Comparison of ENCODE assay signal across 23 cellular contexts in the genomic region with DNA sequence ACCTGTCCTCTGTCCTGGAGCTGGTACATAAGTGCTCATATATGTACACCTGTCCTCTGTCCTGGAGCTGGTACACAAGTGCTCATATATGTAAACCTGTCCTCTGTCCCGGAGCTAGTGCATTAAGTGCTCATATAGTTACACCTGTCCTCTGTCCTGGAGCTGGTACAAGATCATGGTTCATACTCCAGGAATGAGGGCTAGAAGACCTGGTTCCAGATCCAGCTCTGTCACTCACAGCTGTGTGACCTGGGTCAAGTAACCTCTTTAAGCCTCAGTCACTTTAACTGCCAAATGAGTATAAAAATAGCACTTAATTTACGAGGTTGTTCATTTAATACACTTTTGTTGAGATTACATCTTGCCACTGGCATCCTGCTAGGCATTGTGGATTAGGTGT. TPM values are rescaled to one million over a fixed set of nuclear protein-coding genes. Genes with fewer than 3 reads are reported as not detected.
DNase-seq lines count a peak whose midpoint lies in the region; ATAC-seq and TF ChIP-seq lines count a peak whose summit lies in the region.
"Had no signal": no experiment of that assay in that cellular context is flagged by ENCODE, and none has a peak within 500 bp of the region (broad histone marks: within the 10 kb centered on the region; RNA-seq: fewer than 3 reads in every experiment).

No MANE protein-coding gene starts in this region.

- no peaks in the 10 kb centered on the region for H3K4me1 Mint-ChIP-seq in Calu3 (ENCODE audit: low read depth, unreplicated experiment)

- CTCF ChIA-PET in HEK293T (lab: Yijun Ruan, JAX) = interaction anchor here (0.6 kb wide), 1 partner anchor 10 kb away, joined by 5 read pairs; no protein-coding TSS in a partner anchor
- CTCF ChIA-PET in Calu3 (lab: Charles Lee) = interaction anchor here (0.7 kb wide), 1 partner anchor 1859 kb away, joined by 5 read pairs; no protein-coding TSS in a partner anchor

- H3K4me1 ChIP-seq in psoas muscle = peaks cover 11% of the 10 kb centered on the region
- no peaks in the 10 kb centered on the region for H3K4me1 ChIP-seq in right cardiac atrium (ENCODE audit: control insufficient read depth, insufficient read depth, low read length)
- H3K4me1 ChIP-seq in SJCRH30 = peaks cover 4% of the 10 kb centered on the region; the same call in 1 of the 2 replicates
- H3K4me1 ChIP-seq: A549, Caco-2 had no signal

- peak; percentile 79 for ATAC-seq in esophagus mucosa
- ATAC-seq in psoas muscle = peak in 3 of 4 donors; percentile 52 to 78 (median 76)
- ATAC-seq in right cardiac atrium = no peak
- ATAC-seq: A549; CD8-positive, alpha-beta T cell; GM12878 had no signal

- TF ChIP-seq CTCF in psoas muscle (IDR thresholded peaks at IDR 0.05) = no peak
- no peak for TF ChIP-seq CTCF in Calu3 (IDR thresholded peaks at IDR 0.05; ENCODE audit: unreplicated experiment)

- H3K27ac ChIP-seq in psoas muscle (no peak overlapping the region), right cardiac atrium (ENCODE audit: low read length) (no peak overlapping the region), SJCRH30 (no peak overlapping the region)
- H3K27ac ChIP-seq: 22Rv1; A549; BLaER1 treated with 17β-estradiol and CSF1 and Interleukin-3, amounts not matched to agents 10 nM and 100 nM; C4-2B had no signal

- no peaks in the 10 kb centered on the region for H3K36me3 Mint-ChIP-seq in Calu3 (ENCODE audit: insufficient read depth, unreplicated experiment)

- DNase-seq in HEK293T (ENCODE audit: extremely low spot score) = no peak
- DNase-seq in psoas muscle = no peak
- DNase-seq in right cardiac atrium = no peak
- DNase-seq in SJCRH30 = no peak
- no peak for DNase-seq in Calu3
- DNase-seq: AML-193; Caco-2; CD4-positive, alpha-beta T cell; CD8-positive, alpha-beta T cell; DMS 273 treated with DMSO at 0.1 percent for 48 hours; DMS153; DMS53; DMS79; DND-41; EL; GDM1 had no signal

- no peaks in the 10 kb centered on the region for H3K9me3 Mint-ChIP-seq in Calu3 (ENCODE audit: low read depth, unreplicated experiment)
- H3K9me3 Mint-ChIP-seq: CD4-positive, alpha-beta T cell; CD8-positive, alpha-beta T cell had no signal

- H3K4me3 ChIP-seq in psoas muscle = no peak overlapping the region
- no peak overlapping the region for H3K4me3 ChIP-seq in right cardiac atrium (ENCODE audit: low read length)
- H3K4me3 ChIP-seq in SJCRH30 = no peak overlapping the region
- H3K4me3 ChIP-seq: A549; BLaER1 treated with 17β-estradiol and CSF1 and Interleukin-3, amounts not matched to agents 10 nM and 100 nM; GM12878 had no signal

- intact Hi-C loops in psoas muscle (cut with DNase I) = no loop called here
- intact Hi-C loops in right cardiac atrium (cut with DNase I) = no loop called here
- intact Hi-C loops in Calu3 (cut with micrococcal nuclease; ENCODE audit: unreplicated experiment) = no loop called here

- H3K27me3 ChIP-seq in psoas muscle (ENCODE audit: insufficient read depth in 3 of 3, low read length in 2 of 3) (no peaks in the 10 kb centered on the region), right cardiac atrium (ENCODE audit: control insufficient read depth, insufficient read depth) (no peaks in the 10 kb centered on the region), SJCRH30 (no peaks in the 10 kb centered on the region)
- H3K27me3 ChIP-seq: BLaER1 treated with 17β-estradiol and CSF1 and Interleukin-3, amounts not matched to agents 10 nM and 100 nM had no signal

- H3K9me3 ChIP-seq in psoas muscle = no peaks in the 10 kb centered on the region
- H3K9me3 ChIP-seq in right cardiac atrium (ENCODE audit: control insufficient read depth, low read length) = no peaks in the 10 kb centered on the region
- H3K9me3 ChIP-seq in SJCRH30 (replicated peaks) = no peaks in the 10 kb centered on the region
- H3K9me3 ChIP-seq: A549, Caco-2 had no signal

- H3K36me3 ChIP-seq in psoas muscle (ENCODE audit: insufficient read depth in 1 of 2, low read depth in 1 of 2) = no peaks in the 10 kb centered on the region
- no peaks in the 10 kb centered on the region for H3K36me3 ChIP-seq in SJCRH30

- POLR2A ChIA-PET in HEK293T (lab: Yijun Ruan, JAX) = no interaction called here

- H3K27ac Mint-ChIP-seq in Calu3 (ENCODE audit: unreplicated experiment) = no peak overlapping the region
- H3K27ac Mint-ChIP-seq: B cell; CD4-positive, alpha-beta T cell; CD8-positive, alpha-beta T cell had no signal

- no peaks in the 10 kb centered on the region for H3K27me3 Mint-ChIP-seq in Calu3 (ENCODE audit: unreplicated experiment)
- H3K27me3 Mint-ChIP-seq: B cell; CD4-positive, alpha-beta T cell had no signal

- BruUV-seq in Calu3 (replicated peaks; lab: Mats Ljungman, UMichigan) = no TSS peak

- H3K4me3 Mint-ChIP-seq in Calu3 (ENCODE audit: low read depth, unreplicated experiment) = no peak overlapping the region
- H3K4me3 Mint-ChIP-seq: B cell; CD4-positive, alpha-beta T cell; CD8-positive, alpha-beta T cell had no signal

- 17 to 39% (median 25%) methylated on average over 2 of the region's 2 CpGs for WGBS in psoas muscle, 3 donors
- 69% methylated on average over 2 of the region's 2 CpGs for WGBS in right cardiac atrium

TF ChIP-seq in HEK293T, 16 proteins besides CTCF, POLR2A, EP300 and RAD21:
- TF ChIP-seq PKNOX1 (IDR thresholded peaks at IDR 0.05) (0 out of 2 replicates have a peak, but pooled peaks have one; percentile 26), FOXM1 (IDR thresholded peaks at IDR 0.05; ENCODE audit: borderline replicate concordance) (no peak), ZNF384 (IDR thresholded peaks at IDR 0.05) (no peak)

RNA-seq across cellular contexts. Expression of gene SMYD3, which starts 28.0 kb away (rescaled TPM):
- 6.9 TPM for total RNA-seq in esophagus mucosa
- total RNA-seq in psoas muscle = 1 to 10 TPM; 4.9 to 6.4 (median 5.8) TPM
- polyA plus RNA-seq in psoas muscle = 1 to 10 TPM; 2.9 to 4.2 (median 3.7) TPM
- 10 to 100 TPM in 2 of 4 donors, 1 to 10 TPM in 2; 9.1 to 11.6 (median 10.0) TPM for total RNA-seq in right cardiac atrium
- polyA plus RNA-seq in right cardiac atrium = 6.8 TPM
- 18.1 and 18.4 TPM in 2 replicates for total RNA-seq in SJCRH30 (2014; rRNA removed; shearing (Covaris generic))
- total RNA-seq in Calu3 (2022) = 34.2 and 35.1 TPM in 2 replicates

Comparison
In these comparisons a context has a peak if more than half of its experiments do, and no peak if none do; other contexts are left out.
1. ATAC-seq: peak in esophagus mucosa (single experiment) and psoas muscle (3 of 4); none in right cardiac atrium (0 of 2).